ENCODE assay signal across 19 cellular contexts in genomic region chr5:176454724-176455394, GRCh38.
"Had no signal": no experiment of that assay in that cellular context is flagged by ENCODE, and none has a peak within 500 bp of the region (broad histone marks: within the 10 kb centered on the region; RNA-seq: fewer than 3 reads in every experiment).

No MANE protein-coding gene starts in this region.

- H3K9me3 ChIP-seq: esophagus squamous epithelium, mucosa of descending colon, ovary, right atrium auricular region, stomach, thoracic aorta, transverse colon had no signal

- H3K4me3 Mint-ChIP-seq: dendritic cell treated with granulocyte-macrophage colony-stimulating factor and Interleukin-4, amounts not matched to agents 40 ng/mL and 50 ng/mL, for 4 days; effector memory CD8-positive, alpha-beta T cell; naive thymus-derived CD8-positive, alpha-beta T cell had no signal

- ATAC-seq: effector memory CD8-positive, alpha-beta T cell; foreskin keratinocyte; left cardiac atrium; left ventricle myocardium superior; mucosa of descending colon; naive thymus-derived CD8-positive, alpha-beta T cell had no signal

- H3K27me3 ChIP-seq: esophagus squamous epithelium, foreskin keratinocyte, ovary, right atrium auricular region, stomach, transverse colon had no signal

- H3K4me3 ChIP-seq: esophagus squamous epithelium, mucosa of descending colon, ovary, right atrium auricular region, stomach, thoracic aorta, transverse colon had no signal

- H3K27ac Mint-ChIP-seq: dendritic cell treated with granulocyte-macrophage colony-stimulating factor and Interleukin-4, amounts not matched to agents 40 ng/mL and 50 ng/mL, for 4 days had no signal

- H3K9me3 Mint-ChIP-seq: dendritic cell treated with granulocyte-macrophage colony-stimulating factor and Interleukin-4, amounts not matched to agents 40 ng/mL and 50 ng/mL, for 4 days; effector memory CD8-positive, alpha-beta T cell; naive thymus-derived CD8-positive, alpha-beta T cell had no signal

- DNase-seq: effector memory CD8-positive, alpha-beta T cell; esophagus squamous epithelium; foreskin keratinocyte; kidney; left cardiac atrium; left ventricle myocardium superior; mucosa of descending colon; naive thymus-derived CD8-positive, alpha-beta T cell; nucleus accumbens; ovary; small intestine; stimulated activated CD4-positive, alpha-beta T cell treated with anti-CD3 and anti-CD28 coated beads, Interleukin-12 subunit alpha, Interleukin-12 subunit beta, amount 100 ng/mL, for 4 hours; stimulated activated naive CD4-positive, alpha-beta T cell; stomach; substantia nigra; transverse colon had no signal

- H3K27ac ChIP-seq: esophagus squamous epithelium, foreskin keratinocyte, ovary, right atrium auricular region, stomach, thoracic aorta, transverse colon had no signal

- H3K27me3 Mint-ChIP-seq: dendritic cell treated with granulocyte-macrophage colony-stimulating factor and Interleukin-4, amounts not matched to agents 40 ng/mL and 50 ng/mL, for 4 days; effector memory CD8-positive, alpha-beta T cell; naive thymus-derived CD8-positive, alpha-beta T cell had no signal

- H3K36me3 ChIP-seq: ovary, right atrium auricular region, thoracic aorta had no signal
